Comparison of ENCODE assay signal across 1 cellular context in the genomic region with DNA sequence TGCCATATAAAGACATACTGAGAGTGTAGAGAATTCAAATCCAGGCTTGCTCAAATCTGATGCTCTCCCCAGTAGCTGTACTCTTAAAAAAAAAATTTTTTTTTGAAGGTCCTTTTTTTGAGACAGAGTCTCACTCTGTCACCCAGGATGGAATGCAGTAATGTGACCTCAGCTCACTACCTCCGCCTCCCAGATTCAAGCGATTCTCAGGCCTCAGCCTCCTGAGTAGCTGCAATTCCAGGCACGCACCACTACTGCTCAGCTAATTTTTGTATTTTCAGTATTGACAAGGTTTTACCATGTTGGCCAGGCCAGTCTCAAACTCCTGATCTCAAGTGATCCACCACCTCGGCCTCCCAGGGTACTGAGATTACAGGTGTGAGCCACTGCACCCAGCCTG.
TF ChIP-seq lines count a peak whose summit lies in the region.

No MANE protein-coding gene starts in this region.

TF ChIP-seq in HCT116, 20 proteins besides CTCF, POLR2A, EP300 and RAD21 (continued from another document):
- TF ChIP-seq, protein P1, sequence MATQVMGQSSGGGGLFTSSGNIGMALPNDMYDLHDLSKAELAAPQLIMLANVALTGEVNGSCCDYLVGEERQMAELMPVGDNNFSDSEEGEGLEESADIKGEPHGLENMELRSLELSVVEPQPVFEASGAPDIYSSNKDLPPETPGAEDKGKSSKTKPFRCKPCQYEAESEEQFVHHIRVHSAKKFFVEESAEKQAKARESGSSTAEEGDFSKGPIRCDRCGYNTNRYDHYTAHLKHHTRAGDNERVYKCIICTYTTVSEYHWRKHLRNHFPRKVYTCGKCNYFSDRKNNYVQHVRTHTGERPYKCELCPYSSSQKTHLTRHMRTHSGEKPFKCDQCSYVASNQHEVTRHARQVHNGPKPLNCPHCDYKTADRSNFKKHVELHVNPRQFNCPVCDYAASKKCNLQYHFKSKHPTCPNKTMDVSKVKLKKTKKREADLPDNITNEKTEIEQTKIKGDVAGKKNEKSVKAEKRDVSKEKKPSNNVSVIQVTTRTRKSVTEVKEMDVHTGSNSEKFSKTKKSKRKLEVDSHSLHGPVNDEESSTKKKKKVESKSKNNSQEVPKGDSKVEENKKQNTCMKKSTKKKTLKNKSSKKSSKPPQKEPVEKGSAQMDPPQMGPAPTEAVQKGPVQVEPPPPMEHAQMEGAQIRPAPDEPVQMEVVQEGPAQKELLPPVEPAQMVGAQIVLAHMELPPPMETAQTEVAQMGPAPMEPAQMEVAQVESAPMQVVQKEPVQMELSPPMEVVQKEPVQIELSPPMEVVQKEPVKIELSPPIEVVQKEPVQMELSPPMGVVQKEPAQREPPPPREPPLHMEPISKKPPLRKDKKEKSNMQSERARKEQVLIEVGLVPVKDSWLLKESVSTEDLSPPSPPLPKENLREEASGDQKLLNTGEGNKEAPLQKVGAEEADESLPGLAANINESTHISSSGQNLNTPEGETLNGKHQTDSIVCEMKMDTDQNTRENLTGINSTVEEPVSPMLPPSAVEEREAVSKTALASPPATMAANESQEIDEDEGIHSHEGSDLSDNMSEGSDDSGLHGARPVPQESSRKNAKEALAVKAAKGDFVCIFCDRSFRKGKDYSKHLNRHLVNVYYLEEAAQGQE (IDR thresholded peaks at IDR 0.05; ENCODE audit: low read depth): no peak
- TF ChIP-seq YY1 (IDR thresholded peaks at IDR 0.05; ENCODE audit: extremely low read depth, insufficient replicate concordance, low read depth, low read length) (no peak), TCF7L2 (IDR thresholded peaks at IDR 0.05; ENCODE audit: borderline replicate concordance, extremely low read depth, insufficient read depth, insufficient read length) (no peak), ATF3 (IDR thresholded peaks at IDR 0.05) (no peak), POLR2AphosphoS5 (IDR thresholded peaks at IDR 0.05; ENCODE audit: low read depth, low read length) (no peak), SRF (IDR thresholded peaks at IDR 0.05; ENCODE audit: low read depth) (no peak), FOSL1 (IDR thresholded peaks at IDR 0.05; ENCODE audit: low read depth) (no peak)
- TF ChIP-seq, protein P2, sequence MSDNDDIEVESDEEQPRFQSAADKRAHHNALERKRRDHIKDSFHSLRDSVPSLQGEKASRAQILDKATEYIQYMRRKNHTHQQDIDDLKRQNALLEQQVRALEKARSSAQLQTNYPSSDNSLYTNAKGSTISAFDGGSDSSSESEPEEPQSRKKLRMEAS (IDR thresholded peaks at IDR 0.05): no peak
